In genomic region chr10:58372630-58373445, GRCh38 we compare ENCODE assay signal across 18 cellular contexts. TPM values are rescaled to one million over a fixed set of nuclear protein-coding genes. Genes with fewer than 3 reads are reported as not detected.
DNase-seq lines count a peak whose midpoint lies in the region; ATAC-seq and TF ChIP-seq lines count a peak whose summit lies in the region.
"Had no signal": no experiment of that assay in that cellular context is flagged by ENCODE, and none has a peak within 500 bp of the region (broad histone marks: within the 10 kb centered on the region; RNA-seq: fewer than 3 reads in every experiment).

No MANE protein-coding gene starts in this region.

- POLR2A ChIA-PET in OCI-LY7 (lab: Charles Lee) = no interaction called here

- H3K4me1 ChIP-seq in OCI-LY7 (ENCODE audit: insufficient read depth, low read length, poor library complexity, severe bottlenecking) = no peaks in the 10 kb centered on the region
- H3K4me1 ChIP-seq: lower lobe of right lung, SJSA1, testis had no signal

- no peaks in the 10 kb centered on the region for H3K27me3 Mint-ChIP-seq in memory B cell

- H3K9me3 Mint-ChIP-seq in memory B cell = no peaks in the 10 kb centered on the region
- H3K9me3 Mint-ChIP-seq: activated naive CD8-positive, alpha-beta T cell treated with anti-CD3 and anti-CD28 coated beads, Interleukin-2, amount 10 ng/mL, durations not matched to agents 7 days and 5 days had no signal

- CTCF ChIA-PET in OCI-LY7 (lab: Charles Lee; ENCODE audit: unreplicated experiment) = no interaction called here

- no peaks in the 10 kb centered on the region for H3K4me1 Mint-ChIP-seq in memory B cell
- H3K4me1 Mint-ChIP-seq: activated naive CD8-positive, alpha-beta T cell treated with anti-CD3 and anti-CD28 coated beads, Interleukin-2, amount 10 ng/mL, durations not matched to agents 7 days and 5 days had no signal

- DNase-seq in memory B cell (ENCODE audit: low spot score in 2 of 2) (no peak), NCI-H446 treated with DMSO at 0.1 percent for 48 hours (lab: John Stamatoyannopoulos, UW) (no peak), OCI-LY7 (ENCODE audit: low spot score) (no peak), NK-92 (lab: John Stamatoyannopoulos, UW; ENCODE audit: unreplicated experiment) (no peak)
- DNase-seq in stimulated activated CD8-positive, alpha-beta memory T cell treated with anti-CD3 and anti-CD28 coated beads, Interleukin-4, amount 100 ng/mL, for 48 hours = no peak
- DNase-seq: activated naive CD8-positive, alpha-beta T cell treated with anti-CD3 and anti-CD28 coated beads, Interleukin-2, amount 10 ng/mL, durations not matched to agents 7 days and 5 days; erythroblast; lower lobe of right lung; NCI-H1417 treated with DMSO at 0.1 percent for 48 hours; NCI-H526; testis; WERI-Rb-1 had no signal

- H2AFZ ChIP-seq in OCI-LY7 (ENCODE audit: low read length) = no peak overlapping the region

- H3K9me2 ChIP-seq in OCI-LY7 (ENCODE audit: insufficient read depth, low read length) = no peaks in the 10 kb centered on the region

- no peaks in the 10 kb centered on the region for H4K20me1 ChIP-seq in OCI-LY7 (ENCODE audit: insufficient read depth, low read length)

- H3K79me2 ChIP-seq in OCI-LY7 (ENCODE audit: insufficient read depth, low read depth, low read length) = no peaks in the 10 kb centered on the region

- H3K27ac ChIP-seq in OCI-LY7 (ENCODE audit: low read depth, low read length, poor library complexity, severe bottlenecking) = no peak overlapping the region
- H3K27ac ChIP-seq: C4-2B, lower lobe of right lung, SJSA1, skin epidermis, testis, WERI-Rb-1 had no signal

- intact Hi-C loops in OCI-LY7 (cut with micrococcal nuclease; ENCODE audit: unreplicated experiment) = no loop called here

- no peaks in the 10 kb centered on the region for H3K36me3 Mint-ChIP-seq in memory B cell

- ATAC-seq in GM18907 (IDR thresholded peaks at IDR 0.05; ENCODE audit: unreplicated experiment) (peak; percentile 88), GM21825 (IDR thresholded peaks at IDR 0.05; ENCODE audit: unreplicated experiment) (peak; percentile 72), HG03354 (IDR thresholded peaks at IDR 0.05; ENCODE audit: poor library complexity, severe bottlenecking, unreplicated experiment) (peak; percentile 86), memory B cell (ENCODE audit: low read depth) (no peak)
- ATAC-seq: lower lobe of right lung had no signal

- BruUV-seq in OCI-LY7 (replicated peaks; lab: Mats Ljungman, UMichigan) = no TSS peak

- TF ChIP-seq CTCF in OCI-LY7 (conservative IDR thresholded peaks at IDR 0.05; ENCODE audit: low read length) = no peak

- no peak overlapping the region for H3K4me3 Mint-ChIP-seq in memory B cell
- H3K4me3 Mint-ChIP-seq: activated naive CD8-positive, alpha-beta T cell treated with anti-CD3 and anti-CD28 coated beads, Interleukin-2, amount 10 ng/mL, durations not matched to agents 7 days and 5 days had no signal

- no peak overlapping the region for H3K4me2 ChIP-seq in OCI-LY7 (ENCODE audit: low read length)

- no peaks in the 10 kb centered on the region for H3K9me3 ChIP-seq in OCI-LY7 (ENCODE audit: low read length)
- H3K9me3 ChIP-seq: lower lobe of right lung, SJSA1, testis had no signal

- H3K27ac Mint-ChIP-seq in memory B cell = peak overlapping the region; percentile 16
- H3K27ac Mint-ChIP-seq: activated naive CD8-positive, alpha-beta T cell treated with anti-CD3 and anti-CD28 coated beads, Interleukin-2, amount 10 ng/mL, durations not matched to agents 7 days and 5 days had no signal

- no peak overlapping the region for H3K4me3 ChIP-seq in OCI-LY7 (ENCODE audit: low read depth, low read length, poor library complexity, severe bottlenecking)
- H3K4me3 ChIP-seq: lower lobe of right lung, SJSA1, skin epidermis, testis had no signal

- H3K36me3 ChIP-seq in OCI-LY7 (ENCODE audit: insufficient read depth, low read length) = no peaks in the 10 kb centered on the region
- H3K36me3 ChIP-seq: SJSA1, WERI-Rb-1 had no signal

RNA-seq across cellular contexts. Expression of gene TFAM, which starts 12.4 kb away (rescaled TPM):
- total RNA-seq in OCI-LY7 (2014; rRNA removed; shearing (Covaris generic)) = 62.7 and 71.1 TPM in 2 replicates
- 79.5 and 94.6 TPM in 2 replicates for total RNA-seq in OCI-LY7 (2022)

RNA-seq across cellular contexts. Expression of gene UBE2D1, which starts 38.0 kb away (rescaled TPM):
- total RNA-seq in OCI-LY7 (2014; rRNA removed; shearing (Covaris generic)) = 4.8 and 6.8 TPM in 2 replicates
- 10.0 and 10.5 TPM in 2 replicates for total RNA-seq in OCI-LY7 (2022)
